ENCODE assay signal across 6 cellular contexts in genomic region chr1:32199717-32200072, GRCh38. TPM values are rescaled to one million over a fixed set of nuclear protein-coding genes. Genes with fewer than 3 reads are reported as not detected.
DNase-seq lines count a peak whose midpoint lies in the region; ATAC-seq and TF ChIP-seq lines count a peak whose summit lies in the region.

No MANE protein-coding gene starts in this region.

- H3K27ac ChIP-seq in body of pancreas (peak overlapping the region; percentile 72 to 77 (median 74)), neural cell (ENCODE audit: low read length) (peak overlapping the region; percentile 98)

- H3K4me3 ChIP-seq in MG63 (peak overlapping the region; percentile 48; the same call in 1 of the 2 replicates), body of pancreas (no peak overlapping the region), neural cell (ENCODE audit: low read length) (peak overlapping the region; percentile 86)

- ATAC-seq in body of pancreas (peak; percentile 51), HG03442 (IDR thresholded peaks at IDR 0.05; ENCODE audit: unreplicated experiment) (no peak), GM18502 (IDR thresholded peaks at IDR 0.05; ENCODE audit: poor library complexity, unreplicated experiment) (no peak)

- peak overlapping the region; percentile 93 for H3K4me2 ChIP-seq in neural cell (ENCODE audit: low read length)

- H3K9me3 ChIP-seq in MG63 (no peaks in the 10 kb centered on the region), body of pancreas (no peaks in the 10 kb centered on the region), neural cell (ENCODE audit: low read length) (no peaks in the 10 kb centered on the region)

- no peak for TF ChIP-seq RAD21 in neural cell (conservative IDR thresholded peaks at IDR 0.05)

- H3K36me3 ChIP-seq in MG63 (peaks cover 30% of the 10 kb centered on the region), body of pancreas (replicated peaks in 1 of 2; ENCODE audit: insufficient read depth in 1 of 2, low read depth in 2 of 2) (peaks cover 5 to 7% of the 10 kb centered on the region in 2 donors), neural cell (ENCODE audit: insufficient read depth, low read length) (no peaks in the 10 kb centered on the region)

- TF ChIP-seq CTCF in body of pancreas (IDR thresholded peaks at IDR 0.05): no peak
- TF ChIP-seq CTCF in neural cell (IDR thresholded peaks at IDR 0.05; ENCODE audit: poor library complexity, severe bottlenecking): no peak

- no peaks in the 10 kb centered on the region for H3K9me2 ChIP-seq in neural cell (ENCODE audit: insufficient read depth, low read length)

- peak overlapping the region; percentile 35 for H2AFZ ChIP-seq in neural cell (ENCODE audit: low read depth, low read length)

- no peaks in the 10 kb centered on the region for H3K79me2 ChIP-seq in neural cell (replicated peaks; ENCODE audit: insufficient read depth, low read length)

- H3K27me3 ChIP-seq in MG63 (no peaks in the 10 kb centered on the region), body of pancreas (no peaks in the 10 kb centered on the region), neural cell (ENCODE audit: insufficient read depth, low read depth, low read length) (no peaks in the 10 kb centered on the region)

- peaks cover 31% of the 10 kb centered on the region for H3K4me1 ChIP-seq in body of pancreas

- H3K9ac ChIP-seq in neural cell (ENCODE audit: low read length): peak overlapping the region; percentile 94

- DNase-seq in MG63 (peak; percentile 54), body of pancreas (peak; percentile 70 to 91 (median 89))
- DNase-seq in central memory CD4-positive, alpha-beta T cell: no peak

- no peak for TF ChIP-seq EP300 in neural cell (conservative IDR thresholded peaks at IDR 0.05; ENCODE audit: poor library complexity, severe bottlenecking)

- intact Hi-C loops in body of pancreas (cut with DNase I): no loop called here

- H3F3A ChIP-seq in neural cell (ENCODE audit: insufficient read depth, low read length, poor library complexity, severe bottlenecking): no peaks in the 10 kb centered on the region

- peak in 1 of 3 donors; percentile 5 for TF ChIP-seq POLR2A in body of pancreas (IDR thresholded peaks at IDR 0.05)

- no peaks in the 10 kb centered on the region for H4K20me1 ChIP-seq in neural cell (ENCODE audit: insufficient read depth)

- 13 to 22% methylated on average over 6 of the region's 6 CpGs for WGBS in body of pancreas, 2 donors

TF ChIP-seq in neural cell, 6 proteins besides CTCF, POLR2A, EP300 and RAD21:
- TF ChIP-seq EZH2 (IDR thresholded peaks at IDR 0.05; ENCODE audit: borderline replicate concordance, insufficient read depth, low read length, poor library complexity, severe bottlenecking): no peak
- no peak for TF ChIP-seq SMC3 (conservative IDR thresholded peaks at IDR 0.05; ENCODE audit: poor library complexity)
- no peak for TF ChIP-seq MXI1 (conservative IDR thresholded peaks at IDR 0.05; ENCODE audit: poor library complexity, severe bottlenecking)
- no peak for TF ChIP-seq REST (IDR thresholded peaks at IDR 0.05; ENCODE audit: borderline replicate concordance)
- no peak for TF ChIP-seq TAF1 (IDR thresholded peaks at IDR 0.05; ENCODE audit: low read depth)
- no peak for TF ChIP-seq POLR2AphosphoS5 (IDR thresholded peaks at IDR 0.05)

RNA-seq across cellular contexts. Expression of gene CCDC28B, which starts 0.7 kb away (rescaled TPM):
- total RNA-seq in MG63 (2014; rRNA removed; shearing (Covaris generic); ENCODE audit: low replicate concordance): 1.5 TPM in 1 of 2 replicates, not detected in the other
- 1 to 10 TPM; 2.9 to 3.6 TPM for total RNA-seq in body of pancreas
- 176 and 186 TPM in 2 replicates for polyA plus RNA-seq in neural cell
- 54.0 and 58.8 TPM in 2 replicates for polyA minus RNA-seq in neural cell

RNA-seq across cellular contexts. Expression of gene IQCC, which starts 5.8 kb away (rescaled TPM):
- 1.4 and 3.8 TPM in 2 replicates for total RNA-seq in MG63 (2014; rRNA removed; shearing (Covaris generic); ENCODE audit: low replicate concordance)
- total RNA-seq in body of pancreas: 1 to 10 TPM; 1.8 to 5.3 TPM
- 5.6 and 7.5 TPM in 2 replicates for polyA plus RNA-seq in neural cell
- polyA minus RNA-seq in neural cell: 5.2 and 5.6 TPM in 2 replicates

RNA-seq across cellular contexts. Expression of gene DCDC2B, which starts 9.2 kb away (rescaled TPM):
- not detected in 2 replicates for total RNA-seq in MG63 (2014; rRNA removed; shearing (Covaris generic); ENCODE audit: low replicate concordance)
- total RNA-seq in body of pancreas: not detected
- not detected in 2 replicates for polyA plus RNA-seq in neural cell
- not detected in 2 replicates for polyA minus RNA-seq in neural cell

RNA-seq across cellular contexts. Expression of gene TXLNA, which starts 20.2 kb away (rescaled TPM):
- total RNA-seq in MG63 (2014; rRNA removed; shearing (Covaris generic); ENCODE audit: low replicate concordance): 78.6 and 87.6 TPM in 2 replicates
- total RNA-seq in body of pancreas: 10 to 100 TPM; 20.0 to 23.4 TPM
- 34.5 and 39.0 TPM in 2 replicates for polyA plus RNA-seq in neural cell
- 37.6 and 41.6 TPM in 2 replicates for polyA minus RNA-seq in neural cell

RNA-seq across cellular contexts. Expression of gene TMEM234, which starts 22.5 kb away (rescaled TPM):
- total RNA-seq in MG63 (2014; rRNA removed; shearing (Covaris generic); ENCODE audit: low replicate concordance): 12.2 and 14.5 TPM in 2 replicates
- 10 to 100 TPM; 16.3 to 20.8 TPM for total RNA-seq in body of pancreas
- 24.4 and 30.2 TPM in 2 replicates for polyA plus RNA-seq in neural cell
- 22.0 and 28.5 TPM in 2 replicates for polyA minus RNA-seq in neural cell

Comparison
In these comparisons a context has a peak if more than half of its experiments do, and no peak if none do; other contexts are left out.
1. H3K4me3 ChIP-seq: peak in MG63 (single experiment) and neural cell (single experiment); none in body of pancreas (0 of 2).